In genomic region chr20:50688256-50688655, GRCh38 we compare ENCODE assay signal across 14 cellular contexts. TPM values are rescaled to one million over a fixed set of nuclear protein-coding genes. Genes with fewer than 3 reads are reported as not detected.
DNase-seq lines count a peak whose midpoint lies in the region; ATAC-seq, FAIRE-seq and TF ChIP-seq lines count a peak whose summit lies in the region.
"Had no signal": no experiment of that assay in that cellular context is flagged by ENCODE, and none has a peak within 500 bp of the region (broad histone marks: within the 10 kb centered on the region; RNA-seq: fewer than 3 reads in every experiment).

No MANE protein-coding gene starts in this region.

- H3K4me2 ChIP-seq in HepG2 (ENCODE audit: low read depth, low read length), result no peak overlapping the region
- H3K4me2 ChIP-seq: GM23338 had no signal

- H3K4me3 ChIP-seq in HepG2 (replicated peaks in 1 of 3; ENCODE audit: insufficient read depth in 1 of 3, low read depth in 2 of 3, low read length in 3 of 3), result no peak overlapping the region
- no peak overlapping the region for H3K4me3 ChIP-seq in right lobe of liver
- H3K4me3 ChIP-seq in adipocyte (ENCODE audit: low read length), result peak overlapping the region; percentile 83
- peak overlapping the region in 1 of 4 donors; percentile 53 for H3K4me3 ChIP-seq in gastrocnemius medialis
- H3K4me3 ChIP-seq: GM23338 had no signal

- BruUV-seq in HepG2 (replicated peaks; lab: Mats Ljungman, UMichigan), result no TSS peak

- TF ChIP-seq RAD21 in HepG2 (CRISPR knock-in tag; IDR thresholded peaks at IDR 0.05), result no peak

- TF ChIP-seq POLR2A in HepG2 (IDR thresholded peaks at IDR 0.05; ENCODE audit: insufficient read depth in 1 of 2, low read depth in 2 of 2, low read length in 2 of 2) (no peak), right lobe of liver (IDR thresholded peaks at IDR 0.05) (no peak), gastrocnemius medialis (IDR thresholded peaks at IDR 0.05) (no peak)

- H3K79me2 ChIP-seq in HepG2 (ENCODE audit: insufficient read depth, low read length), result no peaks in the 10 kb centered on the region

- intact Hi-C loops in HepG2 (cut with micrococcal nuclease; ENCODE audit: unreplicated experiment), result no loop called here
- intact Hi-C loops in right lobe of liver (cut with DNase I), result no loop called here
- intact Hi-C loops in gastrocnemius medialis (cut with DNase I; ENCODE audit: low total_unique reads), result no loop called here

- no peak for ATAC-seq in HepG2
- ATAC-seq in right lobe of liver, result no peak
- no peak for ATAC-seq in gastrocnemius medialis
- ATAC-seq: GM23338 had no signal

- DNase-seq in HepG2 (ENCODE audit: low spot score) (no peak), right lobe of liver (no peak), adipocyte (ENCODE audit: low read depth) (no peak), gastrocnemius medialis (no peak), LoVo (ENCODE audit: low spot score) (no peak), germinal center (ENCODE audit: low spot score) (no peak)
- no peak for DNase-seq in activated CD4-positive, alpha-beta T cell treated with anti-CD3 and anti-CD28 coated beads for 1 hour
- DNase-seq: 8988T; CD4-positive, alpha-beta memory T cell; DMS79; H9 had no signal

- H4K20me1 ChIP-seq in HepG2 (ENCODE audit: insufficient read depth, low read length), result no peaks in the 10 kb centered on the region

- H3K36me3 ChIP-seq in HepG2 (replicated peaks in 1 of 2; ENCODE audit: control insufficient read depth in 1 of 2, insufficient read depth in 2 of 2, low read length in 2 of 2), result no peaks in the 10 kb centered on the region
- no peaks in the 10 kb centered on the region for H3K36me3 ChIP-seq in right lobe of liver
- H3K36me3 ChIP-seq in adipocyte (ENCODE audit: control insufficient read depth, insufficient read depth, low read length, severe bottlenecking), result peaks cover 16% of the 10 kb centered on the region
- no peaks in the 10 kb centered on the region for H3K36me3 ChIP-seq in gastrocnemius medialis

- 60% methylated on average over 4 of the region's 4 CpGs for WGBS in HepG2 (ENCODE audit: low lambda C conversion rate)
- 79% methylated on average over 3 of the region's 4 CpGs for WGBS in right lobe of liver (ENCODE audit: insufficient coverage, low coverage, low lambda C conversion rate, missing lambda C conversion rate)

- H3K27me3 ChIP-seq in HepG2 (ENCODE audit: control insufficient read depth in 1 of 2, insufficient read depth in 2 of 2, low read length in 2 of 2), result peaks cover 17 to 48% of the 10 kb centered on the region in 2 experiments
- H3K27me3 ChIP-seq in right lobe of liver, result no peaks in the 10 kb centered on the region
- H3K27me3 ChIP-seq in adipocyte (replicated peaks; ENCODE audit: control insufficient read depth, insufficient read depth, low read length), result no peaks in the 10 kb centered on the region
- no peaks in the 10 kb centered on the region for H3K27me3 ChIP-seq in gastrocnemius medialis

- no peak overlapping the region for H3K9ac ChIP-seq in HepG2 (ENCODE audit: insufficient read depth, low read depth, low read length)
- peak overlapping the region; percentile 25 for H3K9ac ChIP-seq in adipocyte (ENCODE audit: low read length)

- no peak overlapping the region for H2AFZ ChIP-seq in HepG2 (ENCODE audit: low read length)
- H2AFZ ChIP-seq: GM23338 had no signal

- H3K27ac ChIP-seq in HepG2 (ENCODE audit: extremely low read length, insufficient read depth, low read length) (no peak overlapping the region), right lobe of liver (peak overlapping the region in 1 of 3 donors; percentile 8), gastrocnemius medialis (peak overlapping the region; percentile 9 to 73 (median 38))
- H3K27ac ChIP-seq: C4-2B had no signal

- no peak for TF ChIP-seq CTCF in HepG2 (CRISPR knock-in tag; IDR thresholded peaks at IDR 0.05)
- no peak for TF ChIP-seq CTCF in right lobe of liver (IDR thresholded peaks at IDR 0.05)
- TF ChIP-seq CTCF in gastrocnemius medialis (IDR thresholded peaks at IDR 0.05 in 4 of 5, conservative IDR thresholded peaks at IDR 0.05 in 1 of 5), result no peak

- TF ChIP-seq EP300 in HepG2 (IDR thresholded peaks at IDR 0.05; ENCODE audit: low read depth in 2 of 2, low read length in 2 of 2) (no peak), HepG2 (CRISPR knock-in tag; IDR thresholded peaks at IDR 0.05; ENCODE audit: borderline replicate concordance) (no peak)

- in situ Hi-C loops in HepG2 (cut with HindIII; ENCODE audit: extremely low pct_ligation_motif_present, low pct_unique_long_range_greater_than_20kb) (no loop called here), gastrocnemius medialis (cut with MboI; ENCODE audit: low sequenced_read_pairs in 4 of 4) (no loop called here)

- FAIRE-seq in HepG2 (lab: Jason Lieb, UNC), result no peak
- FAIRE-seq: GM12892 had no signal

- H3K9me3 ChIP-seq in HepG2 (ENCODE audit: low read length) (no peaks in the 10 kb centered on the region), right lobe of liver (no peaks in the 10 kb centered on the region), adipocyte (ENCODE audit: control insufficient read depth, low read length) (no peaks in the 10 kb centered on the region), gastrocnemius medialis (no peaks in the 10 kb centered on the region)

- H3K4me1 ChIP-seq in HepG2 (ENCODE audit: insufficient read depth, low read length), result peaks cover 34% of the 10 kb centered on the region
- no peaks in the 10 kb centered on the region for H3K4me1 ChIP-seq in right lobe of liver
- H3K4me1 ChIP-seq in adipocyte (ENCODE audit: control insufficient read depth, insufficient read depth, low read length), result peaks cover 38% of the 10 kb centered on the region
- H3K4me1 ChIP-seq in gastrocnemius medialis, result peaks cover 7 to 12% of the 10 kb centered on the region in 2 donors

- CTCF ChIA-PET in HepG2 (lab: Yijun Ruan, JAX; ENCODE audit: low intra/inter-chr PET ratio, low total read pairs), result no interaction called here

- POLR2A ChIA-PET in HepG2 (lab: Yijun Ruan, JAX), result no interaction called here

TF ChIP-seq in HepG2, 621 proteins besides CTCF, POLR2A, EP300 and RAD21 (continues in another document):
- TF ChIP-seq JUN (CRISPR knock-in tag; IDR thresholded peaks at IDR 0.05), result no peak

RNA-seq across cellular contexts. Expression of gene RIPOR3, which starts 3.1 kb away (rescaled TPM):
- total RNA-seq in HepG2 (2016; rRNA removed; fragmentation: Illumina TruSeq; extraction: Trizol) (not detected in 2 replicates), right lobe of liver (10 to 100 TPM in 2 of 6 experiments, 1 to 10 TPM in 4; 4.8 to 13.8 (median 8.9) TPM), gastrocnemius medialis (10 to 100 TPM in 1 of 4 donors, 1 to 10 TPM in 3; 5.3 to 12.5 (median 8.2) TPM)
- total RNA-seq in HepG2 (2016; cell fraction: cytosol; rRNA removed; fragmentation: Illumina TruSeq; extraction: Trizol; ENCODE audit: low read depth), result not detected in 2 replicates
- total RNA-seq in HepG2 (2016; cell fraction: insoluble cytoplasmic fraction; rRNA removed; fragmentation: Illumina TruSeq; extraction: Trizol), result not detected in 2 replicates
- total RNA-seq in HepG2 (2016; cell fraction: membrane; rRNA removed; fragmentation: Illumina TruSeq; extraction: Trizol), result not detected in 2 replicates
- total RNA-seq in HepG2 (2016; cell fraction: nucleus; rRNA removed; fragmentation: Illumina TruSeq; extraction: Trizol), result not detected in 2 replicates
- polyA plus RNA-seq in HepG2 (2011; rRNA removed), result 0.18 and 0.26 TPM in 2 replicates
- polyA plus RNA-seq in HepG2 (2011; cell fraction: cytosol; rRNA removed), result 0.05 TPM in 2 replicates
- 1.9 and 2.1 TPM in 2 replicates for polyA plus RNA-seq in HepG2 (2011; cell fraction: nucleus; rRNA removed)
- 0.11 and 0.36 TPM in 2 replicates for polyA plus RNA-seq in HepG2 (2012)
- not detected in 2 replicates for polyA plus RNA-seq in HepG2 (2016; cell fraction: cytosol; fragmentation: Illumina TruSeq; extraction: Trizol; ENCODE audit: low read depth)
- not detected in 2 replicates for polyA plus RNA-seq in HepG2 (2016; cell fraction: insoluble cytoplasmic fraction; fragmentation: Illumina TruSeq; extraction: Trizol; ENCODE audit: low read depth)
- polyA plus RNA-seq in HepG2 (2016; cell fraction: membrane; fragmentation: Illumina TruSeq; extraction: Trizol; ENCODE audit: low read depth), result not detected in 2 replicates
- polyA plus RNA-seq in HepG2 (2016; cell fraction: nucleus; fragmentation: Illumina TruSeq; extraction: Trizol; ENCODE audit: insufficient read depth, low read depth), result 0.13 TPM in 1 of 2 replicates, not detected in the other
- polyA minus RNA-seq in HepG2 (2011; rRNA and poly(A)+ RNA removed; ENCODE audit: low replicate concordance), result 0.42 TPM in 1 of 2 replicates, not detected in the other
- not detected in 2 replicates for polyA minus RNA-seq in HepG2 (2011; cell fraction: cytosol; rRNA and poly(A)+ RNA removed)
- 0.37 and 0.52 TPM in 2 replicates for polyA minus RNA-seq in HepG2 (2011; cell fraction: nucleus; rRNA and poly(A)+ RNA removed)
- total RNA-seq: CD4-positive, alpha-beta memory T cell had no signal

RNA-seq across cellular contexts. Expression of gene PARD6B, which starts 43.1 kb away (rescaled TPM):
- 22.2 and 26.6 TPM in 2 replicates for total RNA-seq in HepG2 (2016; rRNA removed; fragmentation: Illumina TruSeq; extraction: Trizol)
- 1.9 TPM in 2 replicates for total RNA-seq in HepG2 (2016; cell fraction: cytosol; rRNA removed; fragmentation: Illumina TruSeq; extraction: Trizol; ENCODE audit: low read depth)
- 21.4 and 26.1 TPM in 2 replicates for total RNA-seq in HepG2 (2016; cell fraction: insoluble cytoplasmic fraction; rRNA removed; fragmentation: Illumina TruSeq; extraction: Trizol)
- total RNA-seq in HepG2 (2016; cell fraction: membrane; rRNA removed; fragmentation: Illumina TruSeq; extraction: Trizol), result 10.5 and 11.8 TPM in 2 replicates
- total RNA-seq in HepG2 (2016; cell fraction: nucleus; rRNA removed; fragmentation: Illumina TruSeq; extraction: Trizol), result 12.5 and 14.9 TPM in 2 replicates
- 6.0 and 6.9 TPM in 2 replicates for polyA plus RNA-seq in HepG2 (2011; rRNA removed)
- polyA plus RNA-seq in HepG2 (2011; cell fraction: cytosol; rRNA removed), result 2.8 and 4.1 TPM in 2 replicates
- 2.6 and 3.1 TPM in 2 replicates for polyA plus RNA-seq in HepG2 (2011; cell fraction: nucleus; rRNA removed)
- polyA plus RNA-seq in HepG2 (2012), result 4.6 and 4.9 TPM in 2 replicates
- 0.35 and 0.57 TPM in 2 replicates for polyA plus RNA-seq in HepG2 (2016; cell fraction: cytosol; fragmentation: Illumina TruSeq; extraction: Trizol; ENCODE audit: low read depth)
- 8.8 and 9.1 TPM in 2 replicates for polyA plus RNA-seq in HepG2 (2016; cell fraction: insoluble cytoplasmic fraction; fragmentation: Illumina TruSeq; extraction: Trizol; ENCODE audit: low read depth)
- 2.6 and 2.7 TPM in 2 replicates for polyA plus RNA-seq in HepG2 (2016; cell fraction: membrane; fragmentation: Illumina TruSeq; extraction: Trizol; ENCODE audit: low read depth)
- polyA plus RNA-seq in HepG2 (2016; cell fraction: nucleus; fragmentation: Illumina TruSeq; extraction: Trizol; ENCODE audit: insufficient read depth, low read depth), result 13.0 and 13.3 TPM in 2 replicates
- polyA minus RNA-seq in HepG2 (2011; rRNA and poly(A)+ RNA removed; ENCODE audit: low replicate concordance), result 3.1 and 8.3 TPM in 2 replicates
- 22.0 and 24.4 TPM in 2 replicates for polyA minus RNA-seq in HepG2 (2011; cell fraction: cytosol; rRNA and poly(A)+ RNA removed)
- 10.6 and 14.4 TPM in 2 replicates for polyA minus RNA-seq in HepG2 (2011; cell fraction: nucleus; rRNA and poly(A)+ RNA removed)
- 10 to 100 TPM in 2 of 6 experiments, 1 to 10 TPM in 4; 6.6 to 11.1 (median 8.5) TPM for total RNA-seq in right lobe of liver
- 10 to 100 TPM in 1 of 4 donors, 1 to 10 TPM in 2, under 1 TPM in 1; 0.72 to 15.3 (median 2.3) TPM for total RNA-seq in gastrocnemius medialis
